Comparison of ENCODE assay signal across 9 cellular contexts in genomic region chr19:13797058-13797440, GRCh38. TPM values are rescaled to one million over a fixed set of nuclear protein-coding genes. Genes with fewer than 3 reads are reported as not detected.
DNase-seq lines count a peak whose midpoint lies in the region; FAIRE-seq and TF ChIP-seq lines count a peak whose summit lies in the region.
"Had no signal": no experiment of that assay in that cellular context is flagged by ENCODE, and none has a peak within 500 bp of the region (broad histone marks: within the 10 kb centered on the region; RNA-seq: fewer than 3 reads in every experiment).

No MANE protein-coding gene starts in this region.

- peak overlapping the region; percentile 12 for H3K4me2 ChIP-seq in endothelial cell of umbilical vein (ENCODE audit: insufficient read depth, low read length)
- no peak overlapping the region for H3K4me2 ChIP-seq in neuronal stem cell (ENCODE audit: insufficient read depth, low read length, poor library complexity, severe bottlenecking)

- H2BK15ac ChIP-seq in neuronal stem cell (ENCODE audit: low read length) = no peak overlapping the region

- TF ChIP-seq CTCF in BJ (IDR thresholded peaks at IDR 0.05; ENCODE audit: insufficient read depth, low read depth, low read length) (no peak), endothelial cell of umbilical vein (IDR thresholded peaks at IDR 0.05; ENCODE audit: extremely low read depth in 1 of 2, insufficient read depth in 1 of 2, low read depth in 1 of 2, low read length in 2 of 2) (no peak)

- H2BK120ac ChIP-seq in neuronal stem cell (ENCODE audit: low read depth, low read length) = no peak overlapping the region

- H3K4ac ChIP-seq in neuronal stem cell (ENCODE audit: low read length) = no peak overlapping the region

- BruUV-seq in endothelial cell of umbilical vein (replicated peaks; lab: Mats Ljungman, UMichigan) = no TSS peak

- no peak overlapping the region for H2BK5ac ChIP-seq in neuronal stem cell (ENCODE audit: low read length)

- no peak overlapping the region for H3K23ac ChIP-seq in neuronal stem cell (ENCODE audit: low read depth, low read length, poor library complexity)

- peaks cover 10% of the 10 kb centered on the region for H3K79me2 ChIP-seq in endothelial cell of umbilical vein (ENCODE audit: control insufficient read depth, insufficient read depth, low read length)

- POLR2A ChIA-PET in BJ (lab: Charles Lee) (interaction anchor here (0.5 to 1.1 kb wide), 3 partner anchors 36 to 65 kb away, joined by 3 to 6 read pairs (median 4); no protein-coding TSS in a partner anchor), endothelial cell of umbilical vein (lab: Charles Lee) (interaction anchor here (0.5 to 1.5 kb wide), 3 partner anchors 9 to 51 kb away, joined by 3 to 14 read pairs (median 8); no protein-coding TSS in a partner anchor)

- no peaks in the 10 kb centered on the region for H3K27me3 ChIP-seq in BJ (ENCODE audit: control insufficient read depth, insufficient read depth, low read length)
- H3K27me3 ChIP-seq in MG63 = no peaks in the 10 kb centered on the region
- H3K27me3 ChIP-seq in endothelial cell of umbilical vein (ENCODE audit: control insufficient read depth in 2 of 2, insufficient read depth in 2 of 2, low read length in 2 of 2) = no peaks in the 10 kb centered on the region
- no peaks in the 10 kb centered on the region for H3K27me3 ChIP-seq in neuronal stem cell (ENCODE audit: control insufficient read depth in 3 of 3, insufficient read depth in 3 of 3, low read depth in 1 of 3, low read length in 3 of 3)

- H4K91ac ChIP-seq in neuronal stem cell (ENCODE audit: low read depth, low read length, poor library complexity) = no peak overlapping the region

- dilution Hi-C loops in endothelial cell of umbilical vein (cut with MboI; ENCODE audit: extremely low pct_ligation_motif_present, low sequenced_read_pairs) = no loop called here

- H3K36me3 ChIP-seq in BJ (ENCODE audit: control insufficient read depth, insufficient read depth, low read length) = peaks cover 13% of the 10 kb centered on the region
- peaks cover 30% of the 10 kb centered on the region for H3K36me3 ChIP-seq in MG63
- peaks cover 0 to 4% of the 10 kb centered on the region in 2 experiments for H3K36me3 ChIP-seq in endothelial cell of umbilical vein (ENCODE audit: control insufficient read depth in 2 of 2, extremely low read depth in 1 of 2, insufficient read depth in 2 of 2, low read length in 2 of 2)
- peaks cover 9 to 19% of the 10 kb centered on the region in 2 donors for H3K36me3 ChIP-seq in neuronal stem cell (replicated peaks in 1 of 2; ENCODE audit: control insufficient read depth in 2 of 2, insufficient read depth in 2 of 2, low read length in 2 of 2)

- H3K27ac ChIP-seq in endothelial cell of umbilical vein (ENCODE audit: insufficient read depth, low read depth, low read length) (peak overlapping the region; percentile 79), neuronal stem cell (replicated peaks; ENCODE audit: low read length) (no peak overlapping the region)

- intact Hi-C loops in endothelial cell of umbilical vein (cut with micrococcal nuclease) = no loop called here

- H3K9ac ChIP-seq in endothelial cell of umbilical vein (replicated peaks; ENCODE audit: extremely low read depth, insufficient read depth, low read length) (peak overlapping the region; percentile 49), neuronal stem cell (ENCODE audit: low read depth, low read length, poor library complexity) (no peak overlapping the region)

- CTCF ChIA-PET in BJ (lab: Yijun Ruan, JAX) = interaction anchor here (0.8 to 2.2 kb wide), 9 partner anchors 9 to 274 kb away, joined by 3 to 8 read pairs (median 3); partner anchors contain the start of gene C19orf53
- CTCF ChIA-PET in endothelial cell of umbilical vein (lab: Charles Lee) = interaction anchor here (0.7 to 5.7 kb wide), 8 partner anchors 9 to 199 kb away, joined by 3 to 48 read pairs (median 4); partner anchors contain the start of genes C19orf53 and MRI1

- H3K9me3 ChIP-seq in MG63 = no peaks in the 10 kb centered on the region
- no peaks in the 10 kb centered on the region for H3K9me3 ChIP-seq in endothelial cell of umbilical vein (replicated peaks; ENCODE audit: control insufficient read depth, insufficient read depth, low read length)
- no peaks in the 10 kb centered on the region for H3K9me3 ChIP-seq in neuronal stem cell (replicated peaks in 1 of 2; ENCODE audit: control insufficient read depth in 2 of 2, insufficient read depth in 1 of 2, low read depth in 1 of 2, low read length in 2 of 2)

- H3K4me1 ChIP-seq in endothelial cell of umbilical vein (ENCODE audit: control insufficient read depth, extremely low read depth, insufficient read depth, low read length) (peaks cover 20% of the 10 kb centered on the region), neuronal stem cell (ENCODE audit: control insufficient read depth in 2 of 2, insufficient read depth in 1 of 2, low read depth in 1 of 2, low read length in 2 of 2) (peaks cover 4 to 9% of the 10 kb centered on the region in 2 donors)

- no peaks in the 10 kb centered on the region for H3K9me1 ChIP-seq in endothelial cell of umbilical vein (replicated peaks; ENCODE audit: control insufficient read depth, extremely low read depth, insufficient read depth, low read length)

- peaks cover 15% of the 10 kb centered on the region for H3K79me1 ChIP-seq in neuronal stem cell (ENCODE audit: low read depth, low read length)

- no peak overlapping the region for H2BK12ac ChIP-seq in neuronal stem cell (ENCODE audit: low read length)

- no peak overlapping the region for H3K14ac ChIP-seq in neuronal stem cell (ENCODE audit: low read length)

- FAIRE-seq in endothelial cell of umbilical vein (lab: Jason Lieb, UNC) = no peak
- FAIRE-seq: frontal cortex had no signal

- peak overlapping the region; percentile 94 for H3K4me3 ChIP-seq in BJ (ENCODE audit: low read depth, low read length)
- peak overlapping the region; percentile 77 for H3K4me3 ChIP-seq in MG63
- peak overlapping the region in 2 of 3 experiments; percentile 72 to 87 for H3K4me3 ChIP-seq in endothelial cell of umbilical vein (replicated peaks in 1 of 3; ENCODE audit: insufficient read depth in 1 of 3, low read depth in 1 of 3, low read length in 3 of 3)
- H3K4me3 ChIP-seq in neuronal stem cell (ENCODE audit: low read length in 2 of 2) = peak overlapping the region in 1 of 2 donors; percentile 94

- no peaks in the 10 kb centered on the region for H4K20me1 ChIP-seq in endothelial cell of umbilical vein (replicated peaks; ENCODE audit: control insufficient read depth, extremely low read depth, insufficient read depth, low read length)

- H3K18ac ChIP-seq in neuronal stem cell (ENCODE audit: low read length) = no peak overlapping the region

- peak overlapping the region; percentile 36 for H2AK5ac ChIP-seq in neuronal stem cell (ENCODE audit: low read depth, low read length)

- no peak overlapping the region for H2AFZ ChIP-seq in endothelial cell of umbilical vein (ENCODE audit: low read depth, low read length)
- H2AFZ ChIP-seq in neuronal stem cell (ENCODE audit: low read length) = no peak overlapping the region

- no CpG with 5 or more reads among the region's 4 CpGs for WGBS in neuronal stem cell (ENCODE audit: extremely low coverage in 2 of 2, insufficient read length in 2 of 2, insufficient replicate concordance in 1 of 2), 2 donors

- DNase-seq in BJ (ENCODE audit: low read depth) = no peak
- no peak for DNase-seq in MG63
- DNase-seq in endothelial cell of umbilical vein (ENCODE audit: low read depth, low spot score) = no peak
- no peak for DNase-seq in neuronal stem cell (ENCODE audit: low spot score)
- DNase-seq in NCI-H526 treated with DMSO at 0.1 percent for 48 hours (lab: John Stamatoyannopoulos, UW) = no peak
- DNase-seq in hippocampal formation (lab: John Stamatoyannopoulos, UW) = no peak
- DNase-seq in NCI-H82 treated with DMSO at 0.1 percent for 48 hours (lab: John Stamatoyannopoulos, UW; ENCODE audit: unreplicated experiment) = no peak
- DNase-seq in NCI-H345 (lab: John Stamatoyannopoulos, UW) = no peak

- no peak overlapping the region for H4K8ac ChIP-seq in neuronal stem cell (ENCODE audit: low read depth, low read length)

- no peak for TF ChIP-seq POLR2A in endothelial cell of umbilical vein (IDR thresholded peaks at IDR 0.05; ENCODE audit: low read depth, low read length)

RNA-seq across cellular contexts. Expression of gene ZSWIM4, which starts 1.8 kb away (rescaled TPM):
- 4.0 and 5.7 TPM in 2 replicates for polyA plus RNA-seq in BJ (2011; rRNA removed)
- 7.2 and 8.6 TPM in 2 replicates for polyA minus RNA-seq in BJ (2011; rRNA and poly(A)+ RNA removed)
- 4.8 and 7.9 TPM in 2 replicates for total RNA-seq in MG63 (2014; rRNA removed; shearing (Covaris generic); ENCODE audit: low replicate concordance)
- 23.1 and 26.6 TPM in 2 replicates for total RNA-seq in endothelial cell of umbilical vein
- 12.7 and 14.9 TPM in 2 replicates for polyA plus RNA-seq in endothelial cell of umbilical vein
- polyA plus RNA-seq in endothelial cell of umbilical vein (2011; cell fraction: cytosol; rRNA removed) = 8.0 and 11.1 TPM in 2 replicates
- 11.2 and 13.0 TPM in 2 replicates for polyA plus RNA-seq in endothelial cell of umbilical vein (2011; cell fraction: nucleus; rRNA removed)
- 7.9 and 16.2 TPM in 2 replicates for polyA plus RNA-seq in endothelial cell of umbilical vein (2012)
- polyA minus RNA-seq in endothelial cell of umbilical vein = 13.0 and 15.9 TPM in 2 replicates
- 3.5 TPM for polyA minus RNA-seq in endothelial cell of umbilical vein (2011; cell fraction: cytosol; rRNA and poly(A)+ RNA removed)
- polyA minus RNA-seq in endothelial cell of umbilical vein (2011; cell fraction: nucleus; rRNA and poly(A)+ RNA removed) = 8.1 and 16.3 TPM in 2 replicates
- polyA plus RNA-seq in neuronal stem cell (2013, experiment 1 of 2) = 16.2 TPM
- 16.7 TPM for polyA plus RNA-seq in neuronal stem cell (2013, experiment 2 of 2)

RNA-seq across cellular contexts. Expression of gene C19orf53, which starts 22.8 kb away (rescaled TPM):
- polyA plus RNA-seq in BJ (2011; rRNA removed) = 220 and 276 TPM in 2 replicates
- polyA minus RNA-seq in BJ (2011; rRNA and poly(A)+ RNA removed) = 85.7 and 188 TPM in 2 replicates
- 70.3 and 247 TPM in 2 replicates for total RNA-seq in MG63 (2014; rRNA removed; shearing (Covaris generic); ENCODE audit: low replicate concordance)
- 113 and 126 TPM in 2 replicates for total RNA-seq in endothelial cell of umbilical vein
- polyA plus RNA-seq in endothelial cell of umbilical vein = 205 and 239 TPM in 2 replicates
- polyA plus RNA-seq in endothelial cell of umbilical vein (2011; cell fraction: cytosol; rRNA removed) = 241 and 294 TPM in 2 replicates
- polyA plus RNA-seq in endothelial cell of umbilical vein (2011; cell fraction: nucleus; rRNA removed) = 83.4 and 87.2 TPM in 2 replicates
- polyA plus RNA-seq in endothelial cell of umbilical vein (2012) = 223 and 226 TPM in 2 replicates
- 55.5 and 59.5 TPM in 2 replicates for polyA minus RNA-seq in endothelial cell of umbilical vein
- 78.4 TPM for polyA minus RNA-seq in endothelial cell of umbilical vein (2011; cell fraction: cytosol; rRNA and poly(A)+ RNA removed)
- polyA minus RNA-seq in endothelial cell of umbilical vein (2011; cell fraction: nucleus; rRNA and poly(A)+ RNA removed) = 11.5 and 12.9 TPM in 2 replicates
- 240 TPM for polyA plus RNA-seq in neuronal stem cell (2013, experiment 1 of 2)
- polyA plus RNA-seq in neuronal stem cell (2013, experiment 2 of 2) = 222 TPM

RNA-seq across cellular contexts. Expression of gene MRI1, which starts 32.7 kb away (rescaled TPM):
- polyA plus RNA-seq in BJ (2011; rRNA removed) = 28.4 and 42.1 TPM in 2 replicates
- 17.5 and 26.0 TPM in 2 replicates for polyA minus RNA-seq in BJ (2011; rRNA and poly(A)+ RNA removed)
- total RNA-seq in MG63 (2014; rRNA removed; shearing (Covaris generic); ENCODE audit: low replicate concordance) = 27.8 and 37.2 TPM in 2 replicates
- total RNA-seq in endothelial cell of umbilical vein = 42.3 and 56.2 TPM in 2 replicates
- polyA plus RNA-seq in endothelial cell of umbilical vein = 63.2 and 82.4 TPM in 2 replicates
- polyA plus RNA-seq in endothelial cell of umbilical vein (2011; cell fraction: cytosol; rRNA removed) = 17.6 and 29.1 TPM in 2 replicates
- polyA plus RNA-seq in endothelial cell of umbilical vein (2011; cell fraction: nucleus; rRNA removed) = 216 and 219 TPM in 2 replicates
- 30.3 and 33.4 TPM in 2 replicates for polyA plus RNA-seq in endothelial cell of umbilical vein (2012)
- 33.9 and 34.1 TPM in 2 replicates for polyA minus RNA-seq in endothelial cell of umbilical vein
- polyA minus RNA-seq in endothelial cell of umbilical vein (2011; cell fraction: cytosol; rRNA and poly(A)+ RNA removed) = 31.9 TPM
- polyA minus RNA-seq in endothelial cell of umbilical vein (2011; cell fraction: nucleus; rRNA and poly(A)+ RNA removed) = 24.6 and 33.9 TPM in 2 replicates
- polyA plus RNA-seq in neuronal stem cell (2013, experiment 1 of 2) = 16.3 TPM
- 17.0 TPM for polyA plus RNA-seq in neuronal stem cell (2013, experiment 2 of 2)
